In the genomic region with DNA sequence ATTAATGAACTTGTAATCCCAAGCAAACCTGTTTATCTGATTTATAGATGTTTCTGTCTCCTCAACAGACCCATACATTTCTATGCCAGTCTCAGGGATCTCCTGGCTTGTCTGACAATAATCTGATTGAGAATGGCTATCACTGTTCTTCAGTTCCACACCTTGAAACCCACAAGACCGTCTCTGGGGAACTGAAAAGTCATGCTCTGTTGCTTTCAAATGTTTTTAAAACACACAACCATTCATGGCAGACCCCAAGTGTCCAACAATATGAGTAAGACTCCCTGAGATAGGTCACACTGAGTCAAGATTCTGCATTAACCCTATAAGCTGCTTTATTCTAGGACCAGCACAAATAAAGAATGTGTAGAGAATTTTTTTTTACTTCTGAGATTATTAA, we compare ENCODE assay signal across 21 cellular contexts.
DNase-seq lines count a peak whose midpoint lies in the region; ATAC-seq and TF ChIP-seq lines count a peak whose summit lies in the region.
"Had no signal": no experiment of that assay in that cellular context is flagged by ENCODE, and none has a peak within 500 bp of the region (broad histone marks: within the 10 kb centered on the region; RNA-seq: fewer than 3 reads in every experiment).

No MANE protein-coding gene starts in this region.

- TF ChIP-seq POLR2A in suprapubic skin (IDR thresholded peaks at IDR 0.05): no peak

- POLR2A ChIA-PET in activated CD4-positive, alpha-beta T cell treated with anti-CD3 and anti-CD28 coated beads, Interleukin-2, amount 10 ng/mL, durations not matched to agents 7 days and 5 days (lab: Charles Lee): no interaction called here
- POLR2A ChIA-PET in CD8-positive, alpha-beta memory T cell (lab: Charles Lee): no interaction called here

- H3K36me3 Mint-ChIP-seq in activated CD4-positive, alpha-beta T cell treated with anti-CD3 and anti-CD28 coated beads, Interleukin-2, amount 10 ng/mL, durations not matched to agents 7 days and 5 days (ENCODE audit: low read depth): no peaks in the 10 kb centered on the region
- no peaks in the 10 kb centered on the region for H3K36me3 Mint-ChIP-seq in CD8-positive, alpha-beta memory T cell
- H3K36me3 Mint-ChIP-seq: mesothelial cell of epicardium, T-cell had no signal

- peaks cover 3% of the 10 kb centered on the region for H3K9me3 Mint-ChIP-seq in activated CD4-positive, alpha-beta T cell treated with anti-CD3 and anti-CD28 coated beads, Interleukin-2, amount 10 ng/mL, durations not matched to agents 7 days and 5 days
- peaks cover 0 to 6% (median 3%) of the 10 kb centered on the region in 5 donors for H3K9me3 Mint-ChIP-seq in CD8-positive, alpha-beta memory T cell

- no peaks in the 10 kb centered on the region for H3K9me3 ChIP-seq in suprapubic skin
- no peaks in the 10 kb centered on the region for H3K9me3 ChIP-seq in CD8-positive, alpha-beta memory T cell (ENCODE audit: low read length)
- H3K9me3 ChIP-seq: BLaER1, Peyer's patch, thoracic aorta had no signal

- H3K27me3 Mint-ChIP-seq in activated CD4-positive, alpha-beta T cell treated with anti-CD3 and anti-CD28 coated beads, Interleukin-2, amount 10 ng/mL, durations not matched to agents 7 days and 5 days: no peaks in the 10 kb centered on the region
- H3K27me3 Mint-ChIP-seq in CD8-positive, alpha-beta memory T cell: peaks cover 1 to 3% of the 10 kb centered on the region in 2 donors

- H3K27ac ChIP-seq in suprapubic skin: no peak overlapping the region
- no peak overlapping the region for H3K27ac ChIP-seq in CD8-positive, alpha-beta memory T cell (ENCODE audit: low read depth, low read length)
- H3K27ac ChIP-seq: BLaER1, brain microvascular endothelial cell, Peyer's patch, skin epidermis, thoracic aorta had no signal

- ATAC-seq in GM18511 (IDR thresholded peaks at IDR 0.05; ENCODE audit: unreplicated experiment) (peak; percentile 96), GM19395 (IDR thresholded peaks at IDR 0.05; ENCODE audit: unreplicated experiment) (peak; percentile 93), HG02623 (IDR thresholded peaks at IDR 0.05; ENCODE audit: unreplicated experiment) (peak; percentile 73), HG03520 (IDR thresholded peaks at IDR 0.05; ENCODE audit: unreplicated experiment) (peak; percentile 89), Right ventricle myocardium inferior (no peak)
- ATAC-seq: T-cell had no signal

- H3K4me3 ChIP-seq in suprapubic skin: no peak overlapping the region
- no peak overlapping the region for H3K4me3 ChIP-seq in CD8-positive, alpha-beta memory T cell (ENCODE audit: low read length)
- H3K4me3 ChIP-seq: BLaER1, Peyer's patch, skin epidermis, thoracic aorta had no signal

- no peak for TF ChIP-seq EP300 in suprapubic skin (IDR thresholded peaks at IDR 0.05)

- H3K4me3 Mint-ChIP-seq in activated CD4-positive, alpha-beta T cell treated with anti-CD3 and anti-CD28 coated beads, Interleukin-2, amount 10 ng/mL, durations not matched to agents 7 days and 5 days: no peak overlapping the region
- H3K4me3 Mint-ChIP-seq in CD8-positive, alpha-beta memory T cell: no peak overlapping the region
- H3K4me3 Mint-ChIP-seq: mesothelial cell of epicardium, T-cell had no signal

- no peaks in the 10 kb centered on the region for H3K36me3 ChIP-seq in suprapubic skin
- no peaks in the 10 kb centered on the region for H3K36me3 ChIP-seq in CD8-positive, alpha-beta memory T cell (ENCODE audit: insufficient read depth, low read length)
- H3K36me3 ChIP-seq: BLaER1, brain microvascular endothelial cell, Peyer's patch, thoracic aorta had no signal

- H3K27me3 ChIP-seq in suprapubic skin: no peaks in the 10 kb centered on the region
- H3K27me3 ChIP-seq in CD8-positive, alpha-beta memory T cell (ENCODE audit: insufficient read depth, low read length, poor library complexity, severe bottlenecking): no peaks in the 10 kb centered on the region
- H3K27me3 ChIP-seq: BLaER1, brain microvascular endothelial cell, Peyer's patch had no signal

- no peak for TF ChIP-seq CTCF in suprapubic skin (IDR thresholded peaks at IDR 0.05)

- H3K27ac Mint-ChIP-seq in activated CD4-positive, alpha-beta T cell treated with anti-CD3 and anti-CD28 coated beads, Interleukin-2, amount 10 ng/mL, durations not matched to agents 7 days and 5 days: no peak overlapping the region
- no peak overlapping the region for H3K27ac Mint-ChIP-seq in CD8-positive, alpha-beta memory T cell
- H3K27ac Mint-ChIP-seq: mesothelial cell of epicardium, T-cell had no signal

- DNase-seq in activated CD4-positive, alpha-beta T cell treated with anti-CD3 and anti-CD28 coated beads, Interleukin-2, amount 10 ng/mL, durations not matched to agents 7 days and 5 days: no peak
- DNase-seq in Right ventricle myocardium inferior (ENCODE audit: missing footprints) (no peak), suprapubic skin (ENCODE audit: low spot score in 2 of 2) (no peak)
- DNase-seq in CD8-positive, alpha-beta memory T cell: no peak
- DNase-seq: activated CD4-positive, alpha-beta T cell treated with anti-CD3 and anti-CD28 coated beads for 1 hour; activated effector memory CD4-positive, alpha-beta T cell treated with Interleukin-2 at 50 U/mL for 16 hours; brain microvascular endothelial cell; effector memory CD4-positive, alpha-beta T cell; foreskin melanocyte; GOT3; NCI-H2227 treated with DMSO at 0.1 percent for 48 hours; Peyer's patch; T-cell had no signal

- intact Hi-C loops in Right ventricle myocardium inferior (cut with DNase I): no loop called here

- CTCF ChIA-PET in activated CD4-positive, alpha-beta T cell treated with anti-CD3 and anti-CD28 coated beads, Interleukin-2, amount 10 ng/mL, durations not matched to agents 7 days and 5 days (lab: Charles Lee): no interaction called here
- CTCF ChIA-PET in CD8-positive, alpha-beta memory T cell (lab: Charles Lee): no interaction called here

- no peaks in the 10 kb centered on the region for H3K4me1 Mint-ChIP-seq in activated CD4-positive, alpha-beta T cell treated with anti-CD3 and anti-CD28 coated beads, Interleukin-2, amount 10 ng/mL, durations not matched to agents 7 days and 5 days
- H3K4me1 Mint-ChIP-seq in CD8-positive, alpha-beta memory T cell: no peaks in the 10 kb centered on the region
- H3K4me1 Mint-ChIP-seq: T-cell had no signal

- H3K4me1 ChIP-seq in suprapubic skin: no peaks in the 10 kb centered on the region
- H3K4me1 ChIP-seq in CD8-positive, alpha-beta memory T cell (ENCODE audit: insufficient read depth, low read length): no peaks in the 10 kb centered on the region
- H3K4me1 ChIP-seq: Peyer's patch had no signal

- 87% methylated on average over 1 of the region's 1 CpG for WGBS in suprapubic skin
